8 cellular contexts compared by ENCODE assay signal in genomic region chr1:3856923-3857790, GRCh38. TPM values are rescaled to one million over a fixed set of nuclear protein-coding genes. Genes with fewer than 3 reads are reported as not detected.
DNase-seq lines count a peak whose midpoint lies in the region; ATAC-seq and TF ChIP-seq lines count a peak whose summit lies in the region.

Gene CEP104, minus strand, starts transcription at chr1:3857211. Its CDS starts 4,804 bp downstream, at chr1:3852407.
Gene DFFB, plus strand, starts transcription at chr1:3857476. Its CDS starts 128 bp downstream, at chr1:3857604.

- in situ Hi-C loops in ACHN (cut with HindIII; ENCODE audit: low pct_ligation_motif_present, low pct_unique_long_range_greater_than_20kb, low sequenced_read_pairs) = no loop called here

- peaks cover 31 to 48% of the 10 kb centered on the region in 2 donors for H3K4me1 Mint-ChIP-seq in immature natural killer cell

- H3K4me3 Mint-ChIP-seq in immature natural killer cell = peak within 1 kb of the TSS; percentile 90 to 96 (median 96)

- ATAC-seq in GM18867 (IDR thresholded peaks at IDR 0.05; ENCODE audit: unreplicated experiment) (peak; percentile 94), HG03103 (IDR thresholded peaks at IDR 0.05; ENCODE audit: low read depth, unreplicated experiment) (peak; percentile 97)

- H3K36me3 Mint-ChIP-seq in immature natural killer cell = no peaks in the 10 kb centered on the region

- no peak for TF ChIP-seq CTCF in WI38 (IDR thresholded peaks at IDR 0.05; ENCODE audit: low read depth, low read length)
- TF ChIP-seq CTCF in cardiac fibroblast (IDR thresholded peaks at IDR 0.05; ENCODE audit: low read depth, low read length) = no peak

- H3K4me3 ChIP-seq in WI38 (ENCODE audit: low read depth, low read length) (peak within 1 kb of the TSS; percentile 73), cardiac fibroblast (replicated peaks in 1 of 2; ENCODE audit: low read depth in 2 of 2, low read length in 2 of 2) (peak within 1 kb of the TSS; percentile 90 to 93)

- H3K9me3 Mint-ChIP-seq in immature natural killer cell = no peaks in the 10 kb centered on the region

- DNase-seq in ACHN = peak; percentile 93
- DNase-seq in NCI-H2227 (lab: John Stamatoyannopoulos, UW; ENCODE audit: unreplicated experiment) = peak; percentile 97
- DNase-seq in cardiac fibroblast (ENCODE audit: low read depth in 2 of 2) = peak; percentile 83 to 84
- DNase-seq in immature natural killer cell = peak; percentile 95 to 97 (median 95)
- peak; percentile 60 for DNase-seq in smooth muscle cell of the brain vasculature (ENCODE audit: low read depth, low spot score)

- peaks cover 0 to 12% (median 0%) of the 10 kb centered on the region in 3 donors for H3K27me3 Mint-ChIP-seq in immature natural killer cell (ENCODE audit: low read depth in 3 of 3)

- H3K27ac Mint-ChIP-seq in immature natural killer cell = peak within 1 kb of the TSS; percentile 80 to 94 (median 92)

RNA-seq across cellular contexts. Expression of gene CEP104, which starts in this region (rescaled TPM):
- polyA plus RNA-seq in immature natural killer cell = 10 to 100 TPM in 2 of 3 donors, 1 to 10 TPM in 1; 2.5 to 32.7 (median 18.2) TPM

RNA-seq across cellular contexts. Expression of gene DFFB, which starts in this region (rescaled TPM):
- 10 to 100 TPM in 2 of 3 donors, 1 to 10 TPM in 1; 8.3 to 25.6 (median 11.9) TPM for polyA plus RNA-seq in immature natural killer cell

Comparison
In these comparisons a context has a peak if more than half of its experiments do, and no peak if none do; other contexts are left out.
1. Peak in every context shown above with its lines: DNase-seq, ATAC-seq and H3K4me3 ChIP-seq.